ENCODE assay signal across 7 cellular contexts in genomic region chr2:138846216-138846821, GRCh38.
DNase-seq lines count a peak whose midpoint lies in the region; ATAC-seq and TF ChIP-seq lines count a peak whose summit lies in the region.

No MANE protein-coding gene starts in this region.

- no peaks in the 10 kb centered on the region for H3K27me3 ChIP-seq in fibroblast of lung (ENCODE audit: control insufficient read depth, insufficient read depth, low read length)
- no peaks in the 10 kb centered on the region for H3K27me3 ChIP-seq in testis

- no peak overlapping the region for H2AFZ ChIP-seq in fibroblast of lung (ENCODE audit: low read length)

- H3K4me2 ChIP-seq in fibroblast of lung (ENCODE audit: extremely low read depth, insufficient read depth, low read length) = no peak overlapping the region

- H3K4me1 ChIP-seq in fibroblast of lung (ENCODE audit: control insufficient read depth, extremely low read depth, insufficient read depth, low read length) = no peaks in the 10 kb centered on the region
- no peaks in the 10 kb centered on the region for H3K4me1 ChIP-seq in testis

- no peak for TF ChIP-seq POLR2A in testis (IDR thresholded peaks at IDR 0.05)

- H3K4me3 ChIP-seq in fibroblast of lung (replicated peaks in 1 of 4; ENCODE audit: control extremely low read depth in 1 of 4, insufficient read depth in 1 of 4, low read depth in 3 of 4, low read length in 4 of 4) = no peak overlapping the region
- H3K4me3 ChIP-seq in testis = no peak overlapping the region

- H3K27ac ChIP-seq in fibroblast of lung (ENCODE audit: insufficient read depth, low read length) (no peak overlapping the region), testis (no peak overlapping the region)

- TF ChIP-seq EP300 in Ishikawa (IDR thresholded peaks at IDR 0.05; ENCODE audit: borderline replicate concordance) = no peak

- no peak overlapping the region for H3K9ac ChIP-seq in fibroblast of lung (ENCODE audit: insufficient read depth, low read length)

- no peaks in the 10 kb centered on the region for H4K20me1 ChIP-seq in fibroblast of lung (ENCODE audit: control insufficient read depth, extremely low read depth, insufficient read depth, low read length)

- no peaks in the 10 kb centered on the region for H3K79me2 ChIP-seq in fibroblast of lung (ENCODE audit: control insufficient read depth, insufficient read depth, low read length)

- intact Hi-C loops in testis (cut with DNase I; ENCODE audit: low total_unique reads) = no loop called here

- no peaks in the 10 kb centered on the region for H3K36me3 ChIP-seq in fibroblast of lung (ENCODE audit: control insufficient read depth, insufficient read depth, low read length)
- H3K36me3 ChIP-seq in testis (ENCODE audit: low read depth, missing control alignments) = no peaks in the 10 kb centered on the region

- DNase-seq in RPMI8226 (peak; percentile 43), fibroblast of lung (ENCODE audit: low read depth in 2 of 2) (peak; percentile 2 to 31), testis (no peak), DMS79 (lab: John Stamatoyannopoulos, UW) (no peak)

- 60 to 61% methylated on average over 8 of the region's 8 CpGs for WGBS in testis, 2 donors

- TF ChIP-seq RAD21 in Ishikawa (IDR thresholded peaks at IDR 0.05; ENCODE audit: low read depth) = peak; percentile 58

- TF ChIP-seq CTCF in GM12873 (IDR thresholded peaks at IDR 0.05; ENCODE audit: insufficient read depth, low read depth, low read length, missing control alignments) = peak; percentile 52
- peak; percentile 39 to 66 for TF ChIP-seq CTCF in fibroblast of lung (conservative IDR thresholded peaks at IDR 0.05 in 1 of 2, IDR thresholded peaks at IDR 0.05 in 1 of 2; ENCODE audit: low read depth in 1 of 2, low read length in 2 of 2)
- TF ChIP-seq CTCF in testis (IDR thresholded peaks at IDR 0.05) = peak in 2 of 3 experiments; percentile 39 to 60

- peak; percentile 84 for ATAC-seq in GM21737 (IDR thresholded peaks at IDR 0.05; ENCODE audit: unreplicated experiment)

- H3K9me3 ChIP-seq in fibroblast of lung (ENCODE audit: control insufficient read depth, insufficient read depth, low read depth, low read length) (no peaks in the 10 kb centered on the region), testis (no peaks in the 10 kb centered on the region)

TF ChIP-seq in Ishikawa, 13 proteins besides CTCF, POLR2A, EP300 and RAD21:
- TF ChIP-seq TCF12 (IDR thresholded peaks at IDR 0.05; ENCODE audit: low read depth) (no peak), MAX (IDR thresholded peaks at IDR 0.05) (no peak), ZBTB7A (IDR thresholded peaks at IDR 0.05; ENCODE audit: low read depth) (no peak), REST (IDR thresholded peaks at IDR 0.05; ENCODE audit: low read depth) (no peak), FOXM1 (IDR thresholded peaks at IDR 0.05; ENCODE audit: borderline replicate concordance, low read depth) (no peak), CREB1 (IDR thresholded peaks at IDR 0.05; ENCODE audit: low read depth) (no peak), TAF1 (IDR thresholded peaks at IDR 0.05; ENCODE audit: low read depth) (no peak), USF1 (IDR thresholded peaks at IDR 0.05) (no peak), YY1 (IDR thresholded peaks at IDR 0.05; ENCODE audit: low read depth) (no peak), CEBPB (IDR thresholded peaks at IDR 0.05) (no peak), NFIC (IDR thresholded peaks at IDR 0.05) (no peak), EGR1 (IDR thresholded peaks at IDR 0.05) (no peak), TEAD4 (IDR thresholded peaks at IDR 0.05) (no peak)

Comparison
In these comparisons a context has a peak if more than half of its experiments do, and no peak if none do; other contexts are left out.
1. DNase-seq: peak in RPMI8226 (single experiment) and fibroblast of lung (2 of 2); none in testis (single experiment) and DMS79 (single experiment).
2. Peak in every context shown above with its lines, with median percentiles within 50 percentile points of each other: CTCF ChIP-seq.